Comparison of ENCODE assay signal across 8 cellular contexts in the genomic region with DNA sequence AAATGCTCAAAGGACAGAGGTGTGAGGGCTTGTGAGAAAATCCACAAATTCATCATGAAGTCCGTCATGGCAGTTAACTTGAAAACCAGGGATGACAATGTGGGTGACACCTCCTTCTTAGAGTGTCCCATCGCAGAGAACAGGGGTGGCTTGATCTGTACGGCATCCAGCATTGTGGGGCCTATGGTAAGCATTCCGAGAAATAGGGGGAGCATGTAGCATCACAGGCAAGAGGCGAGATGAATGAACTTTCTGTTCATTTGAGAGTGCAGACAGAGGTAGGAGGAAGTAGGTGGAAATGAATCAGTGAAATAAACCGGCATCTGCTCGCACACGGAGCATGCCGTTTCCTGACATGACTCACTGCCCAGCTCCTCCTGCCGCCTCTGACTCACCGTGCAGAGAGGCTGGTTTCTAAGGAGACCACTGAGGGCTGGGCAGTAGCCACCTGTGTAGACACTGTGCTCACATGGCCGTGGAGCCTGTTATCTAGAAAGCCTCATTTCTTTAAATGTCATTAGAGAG.
DNase-seq lines count a peak whose midpoint lies in the region; ATAC-seq, FAIRE-seq and TF ChIP-seq lines count a peak whose summit lies in the region.

No MANE protein-coding gene starts in this region.

- FAIRE-seq in astrocyte (lab: Jason Lieb, UNC) = peak; percentile 98

- H2AFZ ChIP-seq in astrocyte (ENCODE audit: low read depth, low read length) = peak overlapping the region; percentile 63

- H3K9ac ChIP-seq in ES-I3 (ENCODE audit: low read depth, low read length) (peak overlapping the region; percentile 24; the same call in 1 of the 2 replicates), astrocyte (ENCODE audit: low read length) (peak overlapping the region; percentile 75)

- peaks cover 4% of the 10 kb centered on the region for H3K9me3 Mint-ChIP-seq in astrocyte (ENCODE audit: unreplicated experiment)

- H3K4me2 ChIP-seq in astrocyte (ENCODE audit: low read length) = peak overlapping the region; percentile 81

- H3K36me3 ChIP-seq in ES-I3 (ENCODE audit: insufficient read depth, low read length) (no peaks in the 10 kb centered on the region), astrocyte (ENCODE audit: insufficient read depth, low read length) (no peaks in the 10 kb centered on the region)

- no peaks in the 10 kb centered on the region for H3K79me2 ChIP-seq in astrocyte (ENCODE audit: insufficient read depth, low read length)

- H3K27me3 Mint-ChIP-seq in astrocyte (ENCODE audit: low read depth, unreplicated experiment) = no peaks in the 10 kb centered on the region

- H3K4me1 ChIP-seq in ES-I3 (ENCODE audit: insufficient read depth, low read length) (peaks cover 17% of the 10 kb centered on the region), astrocyte (ENCODE audit: insufficient read depth, low read length) (peaks cover 34% of the 10 kb centered on the region)

- H3K27ac Mint-ChIP-seq in astrocyte (ENCODE audit: unreplicated experiment) = peak overlapping the region; percentile 87

- no peaks in the 10 kb centered on the region for H3K9me3 ChIP-seq in ES-I3 (ENCODE audit: control insufficient read depth, insufficient read depth, low read length)
- H3K9me3 ChIP-seq in astrocyte (ENCODE audit: insufficient read depth, low read depth, low read length) = no peaks in the 10 kb centered on the region

- no peak for TF ChIP-seq CTCF in HL-60 (IDR thresholded peaks at IDR 0.05; ENCODE audit: insufficient read depth, low read length)
- TF ChIP-seq CTCF in astrocyte (IDR thresholded peaks at IDR 0.05; ENCODE audit: insufficient read depth, low read depth, low read length) = no peak

- no peaks in the 10 kb centered on the region for H3K36me3 Mint-ChIP-seq in astrocyte (ENCODE audit: low read depth, unreplicated experiment)

- H3K4me3 Mint-ChIP-seq in astrocyte (ENCODE audit: unreplicated experiment) = no peak overlapping the region

- no peak overlapping the region for H3K27ac ChIP-seq in HL-60 (replicated peaks)
- peak overlapping the region; percentile 92 for H3K27ac ChIP-seq in astrocyte (ENCODE audit: low read depth, low read length)

- peak; percentile 20 to 44 for DNase-seq in HL-60 (ENCODE audit: low read depth in 1 of 2, low spot score in 1 of 2)
- peak; percentile 96 for DNase-seq in RKO (ENCODE audit: low spot score)
- DNase-seq in astrocyte (ENCODE audit: low read depth) = peak; percentile 97
- DNase-seq in islet precursor cell = peak; percentile 97
- peak; percentile 2 to 15 for DNase-seq in stimulated activated CD4-positive, alpha-beta T cell treated with anti-CD3 and anti-CD28 coated beads, Interleukin-2, amount 100 ng/mL, for 48 hours
- no peak for DNase-seq in cerebellar nuclear complex (lab: John Stamatoyannopoulos, UW)

- no peaks in the 10 kb centered on the region for H4K20me1 ChIP-seq in astrocyte (ENCODE audit: insufficient read depth, low read length)

- H3K4me1 Mint-ChIP-seq in astrocyte (ENCODE audit: low read depth, unreplicated experiment) = peaks cover 41% of the 10 kb centered on the region

- H3K27me3 ChIP-seq in HL-60 (ENCODE audit: insufficient read depth, poor library complexity, severe bottlenecking) = peaks cover 17% of the 10 kb centered on the region
- no peaks in the 10 kb centered on the region for H3K27me3 ChIP-seq in astrocyte (ENCODE audit: insufficient read depth, low read length)

- ATAC-seq in GM21515 (IDR thresholded peaks at IDR 0.05; ENCODE audit: unreplicated experiment) = peak; percentile 99

- no peak overlapping the region for H3K4me3 ChIP-seq in HL-60 (replicated peaks; ENCODE audit: insufficient read depth, low read length)
- peak overlapping the region; percentile 25 for H3K4me3 ChIP-seq in astrocyte (ENCODE audit: insufficient read depth, low read depth, low read length)

Comparison
In these comparisons a context has a peak if more than half of its experiments do, and no peak if none do; other contexts are left out.
1. DNase-seq: peak in HL-60 (2 of 2), RKO (single experiment), astrocyte (single experiment), islet precursor cell (single experiment) and stimulated activated CD4-positive, alpha-beta T cell treated with anti-CD3 and anti-CD28 coated beads, Interleukin-2, amount 100 ng/mL, for 48 hours (2 of 2); none in cerebellar nuclear complex (0 of 2).